ENCODE assay signal across 9 cellular contexts in genomic region chr7:15686209-15686956, GRCh38. TPM values are rescaled to one million over a fixed set of nuclear protein-coding genes. Genes with fewer than 3 reads are reported as not detected.
DNase-seq lines count a peak whose midpoint lies in the region; ATAC-seq and TF ChIP-seq lines count a peak whose summit lies in the region.
"Had no signal": no experiment of that assay in that cellular context is flagged by ENCODE, and none has a peak within 500 bp of the region (broad histone marks: within the 10 kb centered on the region; RNA-seq: fewer than 3 reads in every experiment).

TSS of gene MEOX2 (minus strand) at chr7:15686683. CDS start at chr7:15686402, 281 bp downstream.

- H3K27me3 Mint-ChIP-seq in activated T-cell treated with anti-CD3 and anti-CD28 coated beads, Interleukin-2, amount 50 U/mL, for 24 hours = peaks cover 47% of the 10 kb centered on the region

- H3K4me3 Mint-ChIP-seq in activated T-cell treated with anti-CD3 and anti-CD28 coated beads, Interleukin-2, amount 50 U/mL, for 24 hours = no peak within 1 kb of the TSS

- DNase-seq in A673 (ENCODE audit: low spot score) (peak; percentile 7), NCI-H748 (lab: John Stamatoyannopoulos, UW; ENCODE audit: unreplicated experiment) (peak; percentile 99), fibroblast of peridontal ligament (ENCODE audit: extremely low read depth) (peak; percentile 47), myocyte (ENCODE audit: low read depth) (peak; percentile 77), Kasumi-1 (lab: John Stamatoyannopoulos, UW) (no peak), BE2C (no peak)
- DNase-seq in activated T-cell treated with anti-CD3 and anti-CD28 coated beads, Interleukin-2, amount 50 U/mL, for 24 hours = no peak

- CTCF ChIA-PET in A673 (lab: Charles Lee) = no interaction called here

- POLR2A ChIA-PET in A673 (lab: Charles Lee; ENCODE audit: low non-redundant PET) = no interaction called here

- H3K27me3 ChIP-seq in A673 (replicated peaks; ENCODE audit: insufficient read depth, low read depth, low read length, poor library complexity) = peaks cover 100% of the 10 kb centered on the region
- H3K27me3 ChIP-seq in BE2C = peaks cover 87% of the 10 kb centered on the region

- BruUV-seq in A673 (replicated peaks; lab: Mats Ljungman, UMichigan) = no TSS peak

- no peak within 1 kb of the TSS for H3K27ac Mint-ChIP-seq in activated T-cell treated with anti-CD3 and anti-CD28 coated beads, Interleukin-2, amount 50 U/mL, for 24 hours

- no peaks in the 10 kb centered on the region for H3K36me3 Mint-ChIP-seq in activated T-cell treated with anti-CD3 and anti-CD28 coated beads, Interleukin-2, amount 50 U/mL, for 24 hours (ENCODE audit: low read depth)

- H3K36me3 ChIP-seq in A673 (ENCODE audit: insufficient read depth, low read length, poor library complexity, severe bottlenecking) = no peaks in the 10 kb centered on the region
- no peaks in the 10 kb centered on the region for H3K36me3 ChIP-seq in BE2C

- peaks cover 6% of the 10 kb centered on the region for H3K4me1 ChIP-seq in A673 (ENCODE audit: insufficient read depth, low read length, poor library complexity, severe bottlenecking)
- no peaks in the 10 kb centered on the region for H3K4me1 ChIP-seq in BE2C

- no peak for TF ChIP-seq CTCF in A673 (conservative IDR thresholded peaks at IDR 0.05; ENCODE audit: low read depth, low read length)
- no peak for TF ChIP-seq CTCF in BE2C (IDR thresholded peaks at IDR 0.05; ENCODE audit: low read depth, low read length)

- no peaks in the 10 kb centered on the region for H3K9me3 Mint-ChIP-seq in activated T-cell treated with anti-CD3 and anti-CD28 coated beads, Interleukin-2, amount 50 U/mL, for 24 hours

- H3K4me3 ChIP-seq in A673 (ENCODE audit: low read depth, low read length, poor library complexity, severe bottlenecking) (peak within 1 kb of the TSS; percentile 12), BE2C (ENCODE audit: low read depth, low read length) (no peak within 1 kb of the TSS)
- H3K4me3 ChIP-seq: K562 had no signal

- no peak within 1 kb of the TSS for H3K27ac ChIP-seq in A673 (ENCODE audit: low read depth, low read length, poor library complexity, severe bottlenecking)

- H3K9me3 ChIP-seq in A673 (ENCODE audit: low read depth, low read length, poor library complexity, severe bottlenecking) (no peaks in the 10 kb centered on the region), BE2C (no peaks in the 10 kb centered on the region)

- intact Hi-C loops in A673 (cut with micrococcal nuclease; ENCODE audit: unreplicated experiment) = no loop called here

- no peaks in the 10 kb centered on the region for H3K4me1 Mint-ChIP-seq in activated T-cell treated with anti-CD3 and anti-CD28 coated beads, Interleukin-2, amount 50 U/mL, for 24 hours (ENCODE audit: low read depth)

- no peak for ATAC-seq in GM21447 (IDR thresholded peaks at IDR 0.05; ENCODE audit: unreplicated experiment)
- ATAC-seq: K562 had no signal

RNA-seq across cellular contexts. Expression of gene MEOX2, which starts in this region (rescaled TPM):
- total RNA-seq in A673 (2021) (not detected in 2 replicates), myocyte (2.1 and 2.3 TPM in 2 replicates)
- not detected for polyA plus RNA-seq in myocyte (2012)
- 0.17 TPM for polyA plus RNA-seq in BE2C (2012; ENCODE audit: insufficient read depth, insufficient read length, low read depth)
- total RNA-seq: K562 had no signal
- polyA plus RNA-seq: K562 had no signal

Comparison
In these comparisons a context has a peak if more than half of its experiments do, and no peak if none do; other contexts are left out.
1. Peak in DNase-seq and H3K4me3 ChIP-seq in A673; RNA of the gene not detected or under 1 TPM.
2. DNase-seq: peak in NCI-H748 (single experiment), fibroblast of peridontal ligament (single experiment) and myocyte (single experiment); none in Kasumi-1 (0 of 2), activated T-cell treated with anti-CD3 and anti-CD28 coated beads, Interleukin-2, amount 50 U/mL, for 24 hours (single experiment) and BE2C (single experiment).